ENCODE assay signal across 2 cellular contexts in the genomic region with DNA sequence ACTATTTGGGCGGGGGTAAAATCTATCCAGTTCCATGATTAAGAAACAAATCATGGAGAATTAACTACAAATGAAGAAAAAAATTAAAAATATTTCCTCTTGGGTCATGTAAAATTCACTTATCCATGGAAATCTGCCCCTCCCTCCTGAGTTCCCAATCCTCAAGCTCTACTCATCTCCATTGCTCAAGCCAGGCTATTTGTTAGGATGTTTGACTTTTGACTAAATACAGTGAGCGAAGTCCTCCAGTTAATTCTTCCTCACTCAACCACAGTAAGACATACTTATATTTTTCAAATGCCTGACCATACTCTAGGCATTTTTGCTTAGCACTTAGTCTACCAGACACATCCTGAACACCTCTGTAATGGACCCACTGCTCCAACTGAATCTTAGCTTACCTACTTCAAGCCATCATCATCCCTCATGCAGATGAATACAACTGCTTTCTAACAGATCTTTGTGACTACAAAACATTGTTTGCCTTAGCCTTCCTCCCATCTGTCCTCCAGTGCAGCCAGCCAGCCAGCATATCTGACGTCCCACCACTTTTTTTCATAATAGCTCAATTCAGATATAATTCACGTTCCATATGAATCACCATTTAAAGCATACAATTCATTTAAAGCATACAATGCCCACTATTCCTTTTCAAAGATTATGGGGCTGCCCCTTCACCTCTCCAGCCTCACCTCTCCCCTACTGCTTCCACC.
TF ChIP-seq lines count a peak whose summit lies in the region.

No MANE protein-coding gene starts in this region.

TF ChIP-seq in HepG2, 621 proteins besides CTCF, POLR2A, EP300 and RAD21 (continues in another document):
- TF ChIP-seq, protein P1, sequence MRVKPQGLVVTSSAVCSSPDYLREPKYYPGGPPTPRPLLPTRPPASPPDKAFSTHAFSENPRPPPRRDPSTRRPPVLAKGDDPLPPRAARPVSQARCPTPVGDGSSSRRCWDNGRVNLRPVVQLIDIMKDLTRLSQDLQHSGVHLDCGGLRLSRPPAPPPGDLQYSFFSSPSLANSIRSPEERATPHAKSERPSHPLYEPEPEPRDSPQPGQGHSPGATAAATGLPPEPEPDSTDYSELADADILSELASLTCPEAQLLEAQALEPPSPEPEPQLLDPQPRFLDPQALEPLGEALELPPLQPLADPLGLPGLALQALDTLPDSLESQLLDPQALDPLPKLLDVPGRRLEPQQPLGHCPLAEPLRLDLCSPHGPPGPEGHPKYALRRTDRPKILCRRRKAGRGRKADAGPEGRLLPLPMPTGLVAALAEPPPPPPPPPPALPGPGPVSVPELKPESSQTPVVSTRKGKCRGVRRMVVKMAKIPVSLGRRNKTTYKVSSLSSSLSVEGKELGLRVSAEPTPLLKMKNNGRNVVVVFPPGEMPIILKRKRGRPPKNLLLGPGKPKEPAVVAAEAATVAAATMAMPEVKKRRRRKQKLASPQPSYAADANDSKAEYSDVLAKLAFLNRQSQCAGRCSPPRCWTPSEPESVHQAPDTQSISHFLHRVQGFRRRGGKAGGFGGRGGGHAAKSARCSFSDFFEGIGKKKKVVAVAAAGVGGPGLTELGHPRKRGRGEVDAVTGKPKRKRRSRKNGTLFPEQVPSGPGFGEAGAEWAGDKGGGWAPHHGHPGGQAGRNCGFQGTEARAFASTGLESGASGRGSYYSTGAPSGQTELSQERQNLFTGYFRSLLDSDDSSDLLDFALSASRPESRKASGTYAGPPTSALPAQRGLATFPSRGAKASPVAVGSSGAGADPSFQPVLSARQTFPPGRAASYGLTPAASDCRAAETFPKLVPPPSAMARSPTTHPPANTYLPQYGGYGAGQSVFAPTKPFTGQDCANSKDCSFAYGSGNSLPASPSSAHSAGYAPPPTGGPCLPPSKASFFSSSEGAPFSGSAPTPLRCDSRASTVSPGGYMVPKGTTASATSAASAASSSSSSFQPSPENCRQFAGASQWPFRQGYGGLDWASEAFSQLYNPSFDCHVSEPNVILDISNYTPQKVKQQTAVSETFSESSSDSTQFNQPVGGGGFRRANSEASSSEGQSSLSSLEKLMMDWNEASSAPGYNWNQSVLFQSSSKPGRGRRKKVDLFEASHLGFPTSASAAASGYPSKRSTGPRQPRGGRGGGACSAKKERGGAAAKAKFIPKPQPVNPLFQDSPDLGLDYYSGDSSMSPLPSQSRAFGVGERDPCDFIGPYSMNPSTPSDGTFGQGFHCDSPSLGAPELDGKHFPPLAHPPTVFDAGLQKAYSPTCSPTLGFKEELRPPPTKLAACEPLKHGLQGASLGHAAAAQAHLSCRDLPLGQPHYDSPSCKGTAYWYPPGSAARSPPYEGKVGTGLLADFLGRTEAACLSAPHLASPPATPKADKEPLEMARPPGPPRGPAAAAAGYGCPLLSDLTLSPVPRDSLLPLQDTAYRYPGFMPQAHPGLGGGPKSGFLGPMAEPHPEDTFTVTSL (CRISPR knock-in tag; IDR thresholded peaks at IDR 0.05; ENCODE audit: borderline replicate concordance): peak; percentile 71
- TF ChIP-seq NFRKB (IDR thresholded peaks at IDR 0.05) (no peak), SRY (CRISPR knock-in tag; IDR thresholded peaks at IDR 0.05) (no peak), ZNF263 (CRISPR knock-in tag; IDR thresholded peaks at IDR 0.05) (peak; percentile 80), ZGPAT (CRISPR knock-in tag; IDR thresholded peaks at IDR 0.05) (no peak; the same call in 1 of the 2 replicates), MEF2D (CRISPR knock-in tag; IDR thresholded peaks at IDR 0.05) (no peak), PHF21A (CRISPR knock-in tag; IDR thresholded peaks at IDR 0.05) (0 out of 2 replicates have a peak, but pooled peaks have one; percentile 24), RORA (CRISPR knock-in tag; IDR thresholded peaks at IDR 0.05) (no peak), KAT8 (CRISPR knock-in tag; IDR thresholded peaks at IDR 0.05) (0 out of 2 replicates have a peak, but pooled peaks have one; percentile 10)

TF ChIP-seq in GM12878, 131 proteins besides CTCF, POLR2A, EP300 and RAD21:
- TF ChIP-seq EED (IDR thresholded peaks at IDR 0.05; ENCODE audit: low read depth) (no peak), CUX1 (IDR thresholded peaks at IDR 0.05; ENCODE audit: insufficient replicate concordance, low read depth, low read length) (no peak), RAD51 (IDR thresholded peaks at IDR 0.05) (no peak), IKZF2 (IDR thresholded peaks at IDR 0.05) (no peak), TCF12 (IDR thresholded peaks at IDR 0.05; ENCODE audit: low read depth, low read length) (no peak), ZZZ3 (IDR thresholded peaks at IDR 0.05; ENCODE audit: control insufficient read depth, insufficient read length, low read depth) (no peak), KAT2A (conservative IDR thresholded peaks at IDR 0.05; ENCODE audit: control insufficient read depth, low read depth, low read length) (no peak), MEF2A (IDR thresholded peaks at IDR 0.05; ENCODE audit: insufficient read depth, low read depth, low read length) (no peak), TARDBP (IDR thresholded peaks at IDR 0.05; ENCODE audit: borderline replicate concordance) (no peak)
- TF ChIP-seq, protein P2, sequence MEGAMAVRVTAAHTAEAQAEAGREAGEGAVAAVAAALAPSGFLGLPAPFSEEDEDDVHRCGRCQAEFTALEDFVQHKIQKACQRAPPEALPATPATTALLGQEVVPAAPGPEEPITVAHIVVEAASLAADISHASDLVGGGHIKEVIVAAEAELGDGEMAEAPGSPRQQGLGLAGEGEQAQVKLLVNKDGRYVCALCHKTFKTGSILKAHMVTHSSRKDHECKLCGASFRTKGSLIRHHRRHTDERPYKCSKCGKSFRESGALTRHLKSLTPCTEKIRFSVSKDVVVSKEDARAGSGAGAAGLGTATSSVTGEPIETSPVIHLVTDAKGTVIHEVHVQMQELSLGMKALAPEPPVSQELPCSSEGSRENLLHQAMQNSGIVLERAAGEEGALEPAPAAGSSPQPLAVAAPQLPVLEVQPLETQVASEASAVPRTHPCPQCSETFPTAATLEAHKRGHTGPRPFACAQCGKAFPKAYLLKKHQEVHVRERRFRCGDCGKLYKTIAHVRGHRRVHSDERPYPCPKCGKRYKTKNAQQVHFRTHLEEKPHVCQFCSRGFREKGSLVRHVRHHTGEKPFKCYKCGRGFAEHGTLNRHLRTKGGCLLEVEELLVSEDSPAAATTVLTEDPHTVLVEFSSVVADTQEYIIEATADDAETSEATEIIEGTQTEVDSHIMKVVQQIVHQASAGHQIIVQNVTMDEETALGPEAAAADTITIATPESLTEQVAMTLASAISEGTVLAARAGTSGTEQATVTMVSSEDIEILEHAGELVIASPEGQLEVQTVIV (IDR thresholded peaks at IDR 0.05; ENCODE audit: borderline replicate concordance, partially characterized antibody): no peak
